Comparison of ENCODE assay signal across 8 cellular contexts in the genomic region with DNA sequence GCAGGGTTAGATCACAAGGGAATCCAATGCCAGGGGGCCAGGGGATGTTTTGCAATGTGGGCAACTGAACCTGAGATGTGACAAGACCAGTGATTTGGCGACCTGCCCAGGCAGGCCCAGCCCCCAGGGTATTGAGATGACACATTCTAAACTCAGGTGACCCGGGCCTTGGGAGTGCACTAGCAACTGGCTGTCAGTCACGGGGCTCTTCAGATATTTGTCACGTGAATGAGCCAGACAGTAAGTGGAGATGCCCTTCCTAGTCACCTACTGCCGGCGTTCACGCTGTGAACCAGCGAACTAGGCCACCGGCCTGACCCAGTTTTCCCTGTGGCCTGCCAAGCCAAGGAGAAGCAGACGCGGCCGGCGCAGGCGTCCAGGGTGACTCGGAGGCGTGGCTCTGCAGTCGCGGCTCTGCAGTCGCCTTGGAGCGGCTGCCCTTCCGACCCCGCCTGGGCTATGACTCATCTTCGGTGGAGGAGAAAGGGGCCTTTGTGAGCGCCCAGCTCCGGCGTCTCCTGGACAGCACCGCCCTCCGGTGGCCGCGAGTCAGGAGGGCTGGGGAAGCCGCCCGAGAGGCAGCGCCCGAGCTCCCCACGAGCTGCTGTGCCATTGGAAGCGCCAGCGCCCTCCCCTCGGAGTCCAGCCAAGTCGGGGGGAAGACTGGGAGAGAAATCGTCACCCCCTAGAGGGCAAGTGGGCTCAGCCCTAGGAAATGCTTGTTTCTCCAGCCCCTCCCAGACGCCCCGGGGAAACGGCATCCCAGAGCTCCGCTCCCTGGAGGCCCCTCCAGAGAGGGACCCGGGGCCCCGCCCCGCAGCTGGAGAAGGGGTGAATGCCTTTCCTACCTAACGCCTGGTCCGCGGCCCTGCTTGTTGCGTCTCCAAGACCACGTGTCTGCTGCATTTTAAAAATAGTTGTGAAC. TPM values are rescaled to one million over a fixed set of nuclear protein-coding genes. Genes with fewer than 3 reads are reported as not detected.
DNase-seq lines count a peak whose midpoint lies in the region; ATAC-seq and TF ChIP-seq lines count a peak whose summit lies in the region.

No MANE protein-coding gene starts in this region.

- peak; percentile 86 for ATAC-seq in GM21390 (IDR thresholded peaks at IDR 0.05; ENCODE audit: unreplicated experiment)

- peak overlapping the region; percentile 82 for H3K4me2 ChIP-seq in OCI-LY3 (ENCODE audit: low read length)

- no peaks in the 10 kb centered on the region for H3K36me3 ChIP-seq in OCI-LY3 (replicated peaks; ENCODE audit: low read depth, low read length)

- H4K20me1 ChIP-seq in OCI-LY3 (ENCODE audit: insufficient read depth, low read length), result no peaks in the 10 kb centered on the region

- no peaks in the 10 kb centered on the region for H3K79me2 ChIP-seq in OCI-LY3 (ENCODE audit: low read length)

- DNase-seq in D341Med (ENCODE audit: low spot score), result peak; percentile 98
- peak in 75 of 76 experiments; percentile 53 to 97 (median 94) for DNase-seq in HUDEP-2 (lab: John Stamatoyannopoulos, UW; ENCODE audit: unreplicated experiment in 76 of 76)
- peak; percentile 81 for DNase-seq in activated T-cell treated with anti-CD3 and anti-CD28 coated beads for 24 hours (ENCODE audit: low read depth)
- peak; percentile 95 for DNase-seq in epithelial cell of esophagus (ENCODE audit: low read depth)
- peak; percentile 98 for DNase-seq in mucosa of gallbladder (ENCODE audit: low spot score)
- peak; percentile 86 for DNase-seq in stimulated activated CD8-positive, alpha-beta memory T cell treated with anti-CD3 and anti-CD28 coated beads, Interleukin-4, amount 100 ng/mL, for 24 hours (ENCODE audit: low read depth)

- peaks cover 36% of the 10 kb centered on the region for H3K4me1 ChIP-seq in OCI-LY3 (ENCODE audit: low read length)

- peak overlapping the region; percentile 62 for H3K27ac ChIP-seq in OCI-LY3 (ENCODE audit: low read length)

- no peaks in the 10 kb centered on the region for H3K9me3 ChIP-seq in OCI-LY3 (ENCODE audit: insufficient read depth, low read length)

- peak overlapping the region; percentile 80 for H2AFZ ChIP-seq in OCI-LY3 (ENCODE audit: low read depth, low read length)

- H3K27me3 ChIP-seq in OCI-LY3 (ENCODE audit: low read depth, low read length), result peaks cover 34% of the 10 kb centered on the region

- peak overlapping the region; percentile 67 for H3K9ac ChIP-seq in OCI-LY3 (ENCODE audit: low read length)

- peak; percentile 71 for TF ChIP-seq CTCF in OCI-LY3 (IDR thresholded peaks at IDR 0.05; ENCODE audit: low read depth, low read length)
- peak; percentile 70 for TF ChIP-seq CTCF in epithelial cell of esophagus (IDR thresholded peaks at IDR 0.05; ENCODE audit: insufficient read depth, low read depth, low read length, missing control alignments)

- H3K4me3 ChIP-seq in OCI-LY3 (ENCODE audit: low read length) (peak overlapping the region; percentile 83), epithelial cell of esophagus (ENCODE audit: low read length) (peak overlapping the region; percentile 48)

RNA-seq across cellular contexts. Expression of gene WSB1, which starts 38.8 kb away (rescaled TPM):
- total RNA-seq in mucosa of gallbladder, result 177 TPM

Comparison
In these comparisons a context has a peak if more than half of its experiments do, and no peak if none do; other contexts are left out.
1. Peak in every context shown above with its lines: DNase-seq, ATAC-seq, H3K4me3 ChIP-seq and H3K27ac ChIP-seq.